Comparison of ENCODE assay signal across 19 cellular contexts in genomic region chr11:7909585-7910325, GRCh38. TPM values are rescaled to one million over a fixed set of nuclear protein-coding genes. Genes with fewer than 3 reads are reported as not detected.
DNase-seq lines count a peak whose midpoint lies in the region; ATAC-seq and TF ChIP-seq lines count a peak whose summit lies in the region.
"Had no signal": no experiment of that assay in that cellular context is flagged by ENCODE, and none has a peak within 500 bp of the region (broad histone marks: within the 10 kb centered on the region; RNA-seq: fewer than 3 reads in every experiment).

No MANE protein-coding gene starts in this region.

- H3K36me3 ChIP-seq in HUES6 (ENCODE audit: control insufficient read depth, insufficient read depth, low read length) (peaks cover 12% of the 10 kb centered on the region; the same call in 1 of the 2 replicates), endodermal cell (ENCODE audit: control insufficient read depth, insufficient read depth, low read length) (peaks cover under 1% of the 10 kb centered on the region)
- H3K36me3 ChIP-seq: BE2C, SJCRH30 had no signal

- H3K4me3 ChIP-seq in HUES6 (ENCODE audit: low read depth, low read length) (peak overlapping the region; percentile 4; the same call in 1 of the 2 replicates), endodermal cell (ENCODE audit: low read length) (peak overlapping the region; percentile 47)
- H3K4me3 ChIP-seq: SJCRH30 had no signal

- no peaks in the 10 kb centered on the region for H3K36me3 Mint-ChIP-seq in endodermal cell (ENCODE audit: low read depth)
- no peaks in the 10 kb centered on the region for H3K36me3 Mint-ChIP-seq in nephron (ENCODE audit: low read depth)
- H3K36me3 Mint-ChIP-seq in activated naive CD4-positive, alpha-beta T cell treated with anti-CD3 and anti-CD28 coated beads, Interleukin-2, amount 10 ng/mL, durations not matched to agents 7 days and 5 days: no peaks in the 10 kb centered on the region
- H3K36me3 Mint-ChIP-seq: CD4-positive, CD25-positive, alpha-beta regulatory T cell had no signal

- H3K27ac ChIP-seq in HUES6 (ENCODE audit: low read depth, low read length) (peak overlapping the region; percentile 88; the same call in 1 of the 2 replicates), endodermal cell (ENCODE audit: low read depth, low read length) (no peak overlapping the region)
- H3K27ac ChIP-seq: KMS-11, SJCRH30 had no signal

- H3K9me3 ChIP-seq in HUES6 (ENCODE audit: control insufficient read depth, insufficient read depth, low read depth, low read length) (no peaks in the 10 kb centered on the region), endodermal cell (ENCODE audit: control insufficient read depth, low read length) (no peaks in the 10 kb centered on the region)
- H3K9me3 ChIP-seq: BE2C, SJCRH30 had no signal

- H3K27ac Mint-ChIP-seq in endodermal cell (peak overlapping the region; percentile 87), nephron (peak overlapping the region in 2 of 3 experiments; percentile 14 to 90)
- H3K27ac Mint-ChIP-seq in activated naive CD4-positive, alpha-beta T cell treated with anti-CD3 and anti-CD28 coated beads, Interleukin-2, amount 10 ng/mL, durations not matched to agents 7 days and 5 days: no peak overlapping the region

- H3K4me1 Mint-ChIP-seq in endodermal cell (peaks cover 72% of the 10 kb centered on the region), nephron (no peaks in the 10 kb centered on the region)
- no peaks in the 10 kb centered on the region for H3K4me1 Mint-ChIP-seq in activated naive CD4-positive, alpha-beta T cell treated with anti-CD3 and anti-CD28 coated beads, Interleukin-2, amount 10 ng/mL, durations not matched to agents 7 days and 5 days

- DNase-seq in ELF-1 (ENCODE audit: low read depth, low spot score): peak; percentile 28
- DNase-seq in endodermal cell: peak; percentile 58
- DNase-seq in NCI-H446 (lab: John Stamatoyannopoulos, UW): no peak
- DNase-seq in activated naive CD4-positive, alpha-beta T cell treated with anti-CD3 and anti-CD28 coated beads, Interleukin-2, amount 10 ng/mL, durations not matched to agents 7 days and 5 days: no peak
- no peak for DNase-seq in DMS153 treated with DMSO at 0.1 percent for 48 hours (lab: John Stamatoyannopoulos, UW; ENCODE audit: unreplicated experiment)
- DNase-seq: BE2C; CD4-positive, CD25-positive, alpha-beta regulatory T cell; COR-L47; DMS153; NCI-H1417 treated with DMSO at 0.1 percent for 48 hours; NCI-H1930; NCI-H345; NCI-H526; SJCRH30 had no signal

- H3K9me3 Mint-ChIP-seq in endodermal cell (no peaks in the 10 kb centered on the region), nephron (no peaks in the 10 kb centered on the region)
- no peaks in the 10 kb centered on the region for H3K9me3 Mint-ChIP-seq in activated naive CD4-positive, alpha-beta T cell treated with anti-CD3 and anti-CD28 coated beads, Interleukin-2, amount 10 ng/mL, durations not matched to agents 7 days and 5 days

- H3K4me1 ChIP-seq in HUES6 (ENCODE audit: control insufficient read depth, insufficient read depth, low read length) (peaks cover 65% of the 10 kb centered on the region), endodermal cell (ENCODE audit: control insufficient read depth, insufficient read depth, low read length) (peaks cover 19% of the 10 kb centered on the region)
- H3K4me1 ChIP-seq: BE2C, SJCRH30 had no signal

- H3K27me3 ChIP-seq in HUES6 (ENCODE audit: control insufficient read depth, insufficient read depth, low read length): no peaks in the 10 kb centered on the region
- H3K27me3 ChIP-seq in endodermal cell (ENCODE audit: control insufficient read depth, insufficient read depth, low read length, poor library complexity, severe bottlenecking): no peaks in the 10 kb centered on the region
- H3K27me3 ChIP-seq: SJCRH30 had no signal

- CTCF ChIA-PET in activated naive CD4-positive, alpha-beta T cell treated with anti-CD3 and anti-CD28 coated beads, Interleukin-2, amount 10 ng/mL, durations not matched to agents 7 days and 5 days (lab: Charles Lee): no interaction called here

- 49 to 79% methylated on average over 2 to 3 of the region's 3 CpGs for WGBS in endodermal cell (ENCODE audit: insufficient coverage in 1 of 2, insufficient read length in 1 of 2), 2 experiments

- H3K4me3 Mint-ChIP-seq in endodermal cell (no peak overlapping the region), nephron (no peak overlapping the region)
- no peak overlapping the region for H3K4me3 Mint-ChIP-seq in activated naive CD4-positive, alpha-beta T cell treated with anti-CD3 and anti-CD28 coated beads, Interleukin-2, amount 10 ng/mL, durations not matched to agents 7 days and 5 days
- H3K4me3 Mint-ChIP-seq: CD4-positive, CD25-positive, alpha-beta regulatory T cell had no signal

- H3K27me3 Mint-ChIP-seq in endodermal cell (ENCODE audit: insufficient read depth) (no peaks in the 10 kb centered on the region), nephron (ENCODE audit: low read depth) (peaks cover 3% of the 10 kb centered on the region)
- peaks cover 11% of the 10 kb centered on the region for H3K27me3 Mint-ChIP-seq in activated naive CD4-positive, alpha-beta T cell treated with anti-CD3 and anti-CD28 coated beads, Interleukin-2, amount 10 ng/mL, durations not matched to agents 7 days and 5 days

- no peak for ATAC-seq in GM19023 (IDR thresholded peaks at IDR 0.05; ENCODE audit: unreplicated experiment)
- ATAC-seq: HCT116 had no signal

- TF ChIP-seq CTCF in endodermal cell (conservative IDR thresholded peaks at IDR 0.05): no peak
- no peak for TF ChIP-seq CTCF in nephron (IDR thresholded peaks at IDR 0.05; ENCODE audit: unreplicated experiment in 3 of 3)

- peak overlapping the region; percentile 18 for H3K9ac ChIP-seq in HUES6 (ENCODE audit: low read length)
- H3K9ac ChIP-seq in endodermal cell (ENCODE audit: extremely low read depth, low read length, poor library complexity, severe bottlenecking): no peak overlapping the region
- H3K9ac ChIP-seq: KMS-11 had no signal

RNA-seq across cellular contexts. Expression of gene OR10A6, which starts 21.3 kb away (rescaled TPM):
- not detected for total RNA-seq in endodermal cell
- polyA plus RNA-seq in endodermal cell (2013, experiment 1 of 2): not detected
- not detected for polyA plus RNA-seq in endodermal cell (2013, experiment 2 of 2)
- total RNA-seq: CD4-positive, CD25-positive, alpha-beta regulatory T cell; SJCRH30 had no signal
- polyA plus RNA-seq: CD4-positive, CD25-positive, alpha-beta regulatory T cell had no signal

RNA-seq across cellular contexts. Expression of gene OR10A3, which starts 31.8 kb away (rescaled TPM):
- total RNA-seq in endodermal cell: not detected
- polyA plus RNA-seq in endodermal cell (2013, experiment 1 of 2): not detected
- polyA plus RNA-seq in endodermal cell (2013, experiment 2 of 2): not detected
- total RNA-seq: CD4-positive, CD25-positive, alpha-beta regulatory T cell; SJCRH30 had no signal
- polyA plus RNA-seq: CD4-positive, CD25-positive, alpha-beta regulatory T cell had no signal

RNA-seq across cellular contexts. Expression of gene NLRP10, which starts 55.5 kb away (rescaled TPM):
- under 1 TPM in 1 of 2 donors, not detected in 1; 0.15 TPM for total RNA-seq in endodermal cell
- polyA plus RNA-seq in endodermal cell (2013, experiment 1 of 2): not detected
- polyA plus RNA-seq in endodermal cell (2013, experiment 2 of 2): not detected
- total RNA-seq: CD4-positive, CD25-positive, alpha-beta regulatory T cell; SJCRH30 had no signal
- polyA plus RNA-seq: CD4-positive, CD25-positive, alpha-beta regulatory T cell had no signal

Comparison
In these comparisons a context has a peak if more than half of its experiments do, and no peak if none do; other contexts are left out.
1. DNase-seq: peak in ELF-1 (single experiment) and endodermal cell (single experiment); none in NCI-H446 (0 of 2), activated naive CD4-positive, alpha-beta T cell treated with anti-CD3 and anti-CD28 coated beads, Interleukin-2, amount 10 ng/mL, durations not matched to agents 7 days and 5 days (single experiment) and DMS153 treated with DMSO at 0.1 percent for 48 hours (single experiment).